Comparison of ENCODE assay signal across 8 cellular contexts in genomic region chr3:173529062-173529711, GRCh38.
A peak's percentile ranks its signal among the peaks of the same experiment; 100 is the strongest.
DNase-seq lines count a peak whose midpoint lies in the region; ATAC-seq and TF ChIP-seq lines count a peak whose summit lies in the region.

No MANE protein-coding gene starts in this region.

- peaks cover 2% of the 10 kb centered on the region for H3K9me3 Mint-ChIP-seq in glutamatergic neuron (ENCODE audit: unreplicated experiment)

- H3K79me2 ChIP-seq in OCI-LY1 (ENCODE audit: insufficient read depth, low read length), result no peaks in the 10 kb centered on the region

- no peaks in the 10 kb centered on the region for H3K9me2 ChIP-seq in OCI-LY1 (ENCODE audit: low read depth, low read length)

- H3K27me3 ChIP-seq in OCI-LY1 (ENCODE audit: insufficient read depth, low read length), result no peaks in the 10 kb centered on the region
- no peaks in the 10 kb centered on the region for H3K27me3 ChIP-seq in heart left ventricle

- H3F3A ChIP-seq in OCI-LY1 (ENCODE audit: insufficient read depth, low read length), result no peaks in the 10 kb centered on the region

- no peaks in the 10 kb centered on the region for H3K36me3 ChIP-seq in OCI-LY1 (ENCODE audit: insufficient read depth, low read length)
- no peaks in the 10 kb centered on the region for H3K36me3 ChIP-seq in heart left ventricle

- H3K27ac ChIP-seq in OCI-LY1 (ENCODE audit: low read depth, low read length, poor library complexity, severe bottlenecking) (no peak overlapping the region), caudate nucleus (ENCODE audit: low read depth, low read length) (no peak overlapping the region), heart left ventricle (no peak overlapping the region)

- H4K20me1 ChIP-seq in OCI-LY1 (ENCODE audit: insufficient read depth, low read length), result no peaks in the 10 kb centered on the region

- peaks cover 25% of the 10 kb centered on the region for H3K36me3 Mint-ChIP-seq in glutamatergic neuron (ENCODE audit: unreplicated experiment)

- no peak overlapping the region for H3K4me2 ChIP-seq in OCI-LY1 (ENCODE audit: low read length)

- H3K4me1 ChIP-seq in OCI-LY1 (ENCODE audit: insufficient read depth, low read length, severe bottlenecking) (no peaks in the 10 kb centered on the region), heart left ventricle (no peaks in the 10 kb centered on the region)

- TF ChIP-seq CTCF in OCI-LY1 (IDR thresholded peaks at IDR 0.05; ENCODE audit: low read length) (peak; percentile 98), glutamatergic neuron (IDR thresholded peaks at IDR 0.05; ENCODE audit: partially characterized antibody, unreplicated experiment) (peak; percentile 51), heart left ventricle (IDR thresholded peaks at IDR 0.05) (peak in 2 of 12 donors; percentile 5 to 11)

- intact Hi-C loops in heart left ventricle (cut with DNase I), result no loop called here

- peak; percentile 41 for DNase-seq in ACHN
- no peak for DNase-seq in glutamatergic neuron
- DNase-seq in caudate nucleus (lab: John Stamatoyannopoulos, UW), result no peak
- DNase-seq in amniotic stem cell (lab: John Stamatoyannopoulos, UW), result no peak
- DNase-seq in heart left ventricle, result no peak

- no peak for TF ChIP-seq POLR2A in heart left ventricle (IDR thresholded peaks at IDR 0.05)

- H3K9me3 ChIP-seq in OCI-LY1 (ENCODE audit: low read length), result peaks cover 3% of the 10 kb centered on the region; the same call in 1 of the 2 replicates
- H3K9me3 ChIP-seq in heart left ventricle, result peaks cover 0 to 37% (median 13%) of the 10 kb centered on the region in 12 donors

- no peak overlapping the region for H3K27ac Mint-ChIP-seq in glutamatergic neuron (ENCODE audit: unreplicated experiment)

- H3K4me3 ChIP-seq in OCI-LY1 (ENCODE audit: low read depth, low read length, poor library complexity, severe bottlenecking) (no peak overlapping the region), heart left ventricle (no peak overlapping the region)

- no peak overlapping the region for H3K9ac ChIP-seq in OCI-LY1 (ENCODE audit: low read length)

- WGBS in heart left ventricle, 4 donors, result 43 to 50% (median 49%) methylated on average over 7 to 8 of the region's 8 CpGs

- no peak overlapping the region for H3K4me3 Mint-ChIP-seq in glutamatergic neuron (ENCODE audit: unreplicated experiment)

- in situ Hi-C loops in ACHN (cut with HindIII; ENCODE audit: low pct_ligation_motif_present, low pct_unique_long_range_greater_than_20kb, low sequenced_read_pairs), result no loop called here

- peaks cover 7% of the 10 kb centered on the region for H3K4me1 Mint-ChIP-seq in glutamatergic neuron (ENCODE audit: low read depth, unreplicated experiment)

- no peak overlapping the region for H2AFZ ChIP-seq in OCI-LY1 (ENCODE audit: low read length)

- H3K27me3 Mint-ChIP-seq in glutamatergic neuron (ENCODE audit: unreplicated experiment), result no peaks in the 10 kb centered on the region

- peak; percentile 99 for ATAC-seq in GM18867 (IDR thresholded peaks at IDR 0.05; ENCODE audit: unreplicated experiment)
- ATAC-seq in HG03045 (IDR thresholded peaks at IDR 0.05; ENCODE audit: unreplicated experiment), result peak; percentile 83
- no peak for ATAC-seq in heart left ventricle

Comparison
In these comparisons a context has a peak if more than half of its experiments do, and no peak if none do; other contexts are left out.
1. ATAC-seq: peak in GM18867 (single experiment) and HG03045 (single experiment); none in heart left ventricle (0 of 4).